13 cellular contexts compared by ENCODE assay signal in genomic region chr17:73011016-73011486, GRCh38.
DNase-seq lines count a peak whose midpoint lies in the region; ATAC-seq, FAIRE-seq and TF ChIP-seq lines count a peak whose summit lies in the region.
"Had no signal": no experiment of that assay in that cellular context is flagged by ENCODE, and none has a peak within 500 bp of the region (broad histone marks: within the 10 kb centered on the region; RNA-seq: fewer than 3 reads in every experiment).

No MANE protein-coding gene starts in this region.

- no peaks in the 10 kb centered on the region for H3K9me3 ChIP-seq in naive thymus-derived CD4-positive, alpha-beta T cell (ENCODE audit: control insufficient read depth in 2 of 3, low read length in 3 of 3)
- H3K9me3 ChIP-seq: tibial artery had no signal

- H3K4me3 Mint-ChIP-seq in activated CD8-positive, alpha-beta T cell treated with anti-CD3 and anti-CD28 coated beads for 36 hours = peak overlapping the region; percentile 5
- H3K4me3 Mint-ChIP-seq in naive thymus-derived CD4-positive, alpha-beta T cell = peak overlapping the region in 9 of 10 donors; percentile 47 to 76 (median 69)

- peak overlapping the region; percentile 10; the same call in 1 of the 2 replicates for H3K4me3 ChIP-seq in HL-60 (replicated peaks; ENCODE audit: insufficient read depth, low read length)
- H3K4me3 ChIP-seq in naive thymus-derived CD4-positive, alpha-beta T cell (ENCODE audit: low read length) = no peak overlapping the region
- H3K4me3 ChIP-seq: tibial artery had no signal

- H3K9me3 Mint-ChIP-seq in activated CD8-positive, alpha-beta T cell treated with anti-CD3 and anti-CD28 coated beads for 36 hours = no peaks in the 10 kb centered on the region
- H3K9me3 Mint-ChIP-seq in naive thymus-derived CD4-positive, alpha-beta T cell = peaks cover 0 to 2% (median 0%) of the 10 kb centered on the region in 11 donors

- H3K4me1 Mint-ChIP-seq in activated CD8-positive, alpha-beta T cell treated with anti-CD3 and anti-CD28 coated beads for 36 hours (ENCODE audit: low read depth) = peaks cover 8% of the 10 kb centered on the region
- peaks cover 6 to 21% (median 15%) of the 10 kb centered on the region in 7 donors for H3K4me1 Mint-ChIP-seq in naive thymus-derived CD4-positive, alpha-beta T cell

- H3K27me3 ChIP-seq in HL-60 (ENCODE audit: insufficient read depth, poor library complexity, severe bottlenecking) = no peaks in the 10 kb centered on the region
- H3K27me3 ChIP-seq in naive thymus-derived CD4-positive, alpha-beta T cell (ENCODE audit: control insufficient read depth in 2 of 2, insufficient read depth in 2 of 2, low read length in 2 of 2) = no peaks in the 10 kb centered on the region
- H3K27me3 ChIP-seq: tibial artery had no signal

- H3K36me3 Mint-ChIP-seq in activated CD8-positive, alpha-beta T cell treated with anti-CD3 and anti-CD28 coated beads for 36 hours (ENCODE audit: low read depth) = no peaks in the 10 kb centered on the region
- peaks cover 0 to 34% (median 0%) of the 10 kb centered on the region in 5 donors for H3K36me3 Mint-ChIP-seq in naive thymus-derived CD4-positive, alpha-beta T cell

- POLR2A ChIA-PET in activated CD8-positive, alpha-beta T cell treated with anti-CD3 and anti-CD28 coated beads for 36 hours (lab: Charles Lee) = no interaction called here
- POLR2A ChIA-PET in naive thymus-derived CD4-positive, alpha-beta T cell (lab: Charles Lee) = no interaction called here

- no peaks in the 10 kb centered on the region for H3K36me3 ChIP-seq in naive thymus-derived CD4-positive, alpha-beta T cell (ENCODE audit: control insufficient read depth in 2 of 3, insufficient read depth in 3 of 3, low read length in 3 of 3)
- H3K36me3 ChIP-seq: tibial artery had no signal

- peak overlapping the region; percentile 69 for H3K27ac ChIP-seq in HL-60 (replicated peaks)
- H3K27ac ChIP-seq in naive thymus-derived CD4-positive, alpha-beta T cell (ENCODE audit: low read depth, low read length) = no peak overlapping the region
- H3K27ac ChIP-seq: tibial artery had no signal

- H3K27me3 Mint-ChIP-seq in activated CD8-positive, alpha-beta T cell treated with anti-CD3 and anti-CD28 coated beads for 36 hours = no peaks in the 10 kb centered on the region
- H3K27me3 Mint-ChIP-seq in naive thymus-derived CD4-positive, alpha-beta T cell = no peaks in the 10 kb centered on the region

- intact Hi-C loops in activated CD8-positive, alpha-beta T cell treated with anti-CD3 and anti-CD28 coated beads for 36 hours (cut with micrococcal nuclease) = no loop called here
- intact Hi-C loops in naive thymus-derived CD4-positive, alpha-beta T cell (cut with micrococcal nuclease) = no loop called here

- no peak overlapping the region for H3K27ac Mint-ChIP-seq in activated CD8-positive, alpha-beta T cell treated with anti-CD3 and anti-CD28 coated beads for 36 hours
- peak overlapping the region in 6 of 9 donors; percentile 29 to 79 (median 56) for H3K27ac Mint-ChIP-seq in naive thymus-derived CD4-positive, alpha-beta T cell

- no peaks in the 10 kb centered on the region for H3K4me1 ChIP-seq in naive thymus-derived CD4-positive, alpha-beta T cell (ENCODE audit: control insufficient read depth in 2 of 2, insufficient read depth in 2 of 2, low read length in 2 of 2)

- CTCF ChIA-PET in activated CD8-positive, alpha-beta T cell treated with anti-CD3 and anti-CD28 coated beads for 36 hours (lab: Charles Lee) = no interaction called here
- CTCF ChIA-PET in naive thymus-derived CD4-positive, alpha-beta T cell (lab: Charles Lee) = no interaction called here

- FAIRE-seq in GM12892 (lab: Jason Lieb, UNC) (no peak), H54 (lab: Jason Lieb, UNC) (no peak)
- FAIRE-seq: GM18507 had no signal

- ATAC-seq in activated CD8-positive, alpha-beta T cell treated with anti-CD3 and anti-CD28 coated beads for 36 hours = no peak
- ATAC-seq in naive thymus-derived CD4-positive, alpha-beta T cell = no peak

- DNase-seq in SKM-1 treated with dmso at 0.1 percent for 144 hours (lab: John Stamatoyannopoulos, UW; ENCODE audit: unreplicated experiment) (peak; percentile 25), SKM-1 (lab: John Stamatoyannopoulos, UW; ENCODE audit: unreplicated experiment) (no peak), HL-60 (ENCODE audit: low read depth in 1 of 2, low spot score in 1 of 2) (peak; percentile 22 to 91), GM12892 (ENCODE audit: insufficient read length) (no peak), H54 (ENCODE audit: insufficient read length, low spot score) (no peak)
- DNase-seq in activated CD8-positive, alpha-beta T cell treated with anti-CD3 and anti-CD28 coated beads for 36 hours = no peak
- no peak for DNase-seq in naive thymus-derived CD4-positive, alpha-beta T cell
- DNase-seq in activated CD4-positive, CD25-positive, alpha-beta regulatory T cell (lab: John Stamatoyannopoulos, UW) = no peak
- DNase-seq: activated CD4-positive, alpha-beta T cell treated with anti-CD3 and anti-CD28 coated beads for 4 hours; hypothalamus; NCI-H2227 treated with DMSO at 0.1 percent for 48 hours; tibial artery had no signal

- no peak for TF ChIP-seq POLR2A in GM12892 (IDR thresholded peaks at IDR 0.05; ENCODE audit: low read depth, low read length)
- TF ChIP-seq POLR2A in H54 (IDR thresholded peaks at IDR 0.05; ENCODE audit: low read depth, low read length) = no peak

- no peak for TF ChIP-seq CTCF in HL-60 (IDR thresholded peaks at IDR 0.05; ENCODE audit: insufficient read depth, low read length)
- TF ChIP-seq CTCF in activated CD8-positive, alpha-beta T cell treated with anti-CD3 and anti-CD28 coated beads for 36 hours (IDR thresholded peaks at IDR 0.05) = no peak

Comparison
In these comparisons a context has a peak if more than half of its experiments do, and no peak if none do; other contexts are left out.
1. DNase-seq: peak in SKM-1 treated with dmso at 0.1 percent for 144 hours (single experiment) and HL-60 (2 of 2); none in SKM-1 (single experiment), activated CD8-positive, alpha-beta T cell treated with anti-CD3 and anti-CD28 coated beads for 36 hours (single experiment), naive thymus-derived CD4-positive, alpha-beta T cell (0 of 9), GM12892 (single experiment), H54 (single experiment) and activated CD4-positive, CD25-positive, alpha-beta regulatory T cell (0 of 4).